ENCODE assay signal across 8 cellular contexts in the genomic region with DNA sequence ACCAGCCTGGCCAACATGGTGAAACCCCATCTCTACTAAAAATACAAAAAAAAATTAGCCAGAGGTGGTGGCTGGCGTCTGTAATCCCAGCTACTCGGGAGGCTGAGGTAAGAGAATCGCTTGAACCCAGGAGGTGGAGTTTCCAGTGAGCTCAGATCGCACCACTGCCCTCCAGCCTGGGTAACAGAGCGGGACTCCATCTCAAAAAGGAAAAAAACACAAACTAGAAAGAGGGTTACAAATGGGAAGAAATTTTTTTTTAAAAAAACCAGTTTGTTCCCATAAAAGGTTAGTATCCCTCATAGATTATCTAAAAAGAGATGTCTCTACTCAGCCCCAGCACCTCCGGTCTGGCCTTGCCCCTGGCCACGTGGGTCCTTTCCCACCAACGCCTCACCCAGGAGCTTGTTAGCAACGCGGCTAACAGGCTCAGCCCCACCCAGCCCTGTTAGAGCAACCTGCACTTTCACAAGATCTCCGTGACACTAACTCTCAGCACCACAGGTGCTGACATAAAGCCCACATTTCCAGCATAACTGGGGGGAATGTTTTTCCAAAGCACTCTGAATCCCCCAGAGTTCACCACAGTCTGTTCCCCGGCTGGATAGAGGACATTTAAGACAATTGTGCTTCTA. TPM values are rescaled to one million over a fixed set of nuclear protein-coding genes. Genes with fewer than 3 reads are reported as not detected.
DNase-seq lines count a peak whose midpoint lies in the region; ATAC-seq, FAIRE-seq and TF ChIP-seq lines count a peak whose summit lies in the region.

No MANE protein-coding gene starts in this region.

- no peaks in the 10 kb centered on the region for H3K9me3 Mint-ChIP-seq in activated T-helper 17 cell treated with anti-CD3 and anti-CD28 coated beads, Interleukin-2, amount 50 U/mL, for 72 hours
- no peaks in the 10 kb centered on the region for H3K9me3 Mint-ChIP-seq in stimulated activated naive CD8-positive, alpha-beta T cell treated with anti-CD3 and anti-CD28 coated beads, Interleukin-15, Interleukin-2, amounts not matched to agents 100 ng/mL and 50 ng/mL, for 24 hours

- H3K4me3 Mint-ChIP-seq in activated T-helper 17 cell treated with anti-CD3 and anti-CD28 coated beads, Interleukin-2, amount 50 U/mL, for 72 hours, result peak overlapping the region; percentile 69
- H3K4me3 Mint-ChIP-seq in stimulated activated naive CD8-positive, alpha-beta T cell treated with anti-CD3 and anti-CD28 coated beads, Interleukin-15, Interleukin-2, amounts not matched to agents 100 ng/mL and 50 ng/mL, for 24 hours, result peak overlapping the region; percentile 63

- H3K4me3 ChIP-seq in kidney (ENCODE audit: low read length in 2 of 2), result peak overlapping the region; percentile 69 to 78

- no peak for TF ChIP-seq CTCF in kidney (IDR thresholded peaks at IDR 0.05; ENCODE audit: borderline replicate concordance, extremely low read depth, insufficient read depth)

- H3K4me1 Mint-ChIP-seq in activated T-helper 17 cell treated with anti-CD3 and anti-CD28 coated beads, Interleukin-2, amount 50 U/mL, for 72 hours, result no peaks in the 10 kb centered on the region
- peaks cover 13% of the 10 kb centered on the region for H3K4me1 Mint-ChIP-seq in stimulated activated naive CD8-positive, alpha-beta T cell treated with anti-CD3 and anti-CD28 coated beads, Interleukin-15, Interleukin-2, amounts not matched to agents 100 ng/mL and 50 ng/mL, for 24 hours (ENCODE audit: low read depth)

- H3K27ac ChIP-seq in kidney (ENCODE audit: low read depth in 2 of 2, low read length in 2 of 2), result no peak overlapping the region

- H3K36me3 ChIP-seq in kidney (ENCODE audit: control insufficient read depth in 1 of 2, insufficient read depth in 2 of 2, low read length in 2 of 2), result no peaks in the 10 kb centered on the region

- intact Hi-C loops in kidney (cut with DNase I), result no loop called here

- no peak overlapping the region for H3K27ac Mint-ChIP-seq in activated T-helper 17 cell treated with anti-CD3 and anti-CD28 coated beads, Interleukin-2, amount 50 U/mL, for 72 hours
- H3K27ac Mint-ChIP-seq in stimulated activated naive CD8-positive, alpha-beta T cell treated with anti-CD3 and anti-CD28 coated beads, Interleukin-15, Interleukin-2, amounts not matched to agents 100 ng/mL and 50 ng/mL, for 24 hours, result no peak overlapping the region

- ATAC-seq in activated T-helper 17 cell treated with anti-CD3 and anti-CD28 coated beads, Interleukin-2, amount 50 U/mL, for 72 hours (replicated peaks), result peak; percentile 68
- ATAC-seq in HG02588 (IDR thresholded peaks at IDR 0.05; ENCODE audit: unreplicated experiment), result no peak
- ATAC-seq in GM21717 (IDR thresholded peaks at IDR 0.05; ENCODE audit: unreplicated experiment), result no peak

- no peak for FAIRE-seq in kidney (lab: Jason Lieb, UNC)

- peak; percentile 76 for DNase-seq in 8988T
- DNase-seq in HT1080 (ENCODE audit: low read depth), result peak; percentile 36
- peak; percentile 86 for DNase-seq in kidney
- no peak for DNase-seq in NCI-H2029 treated with DMSO at 0.1 percent for 48 hours (lab: John Stamatoyannopoulos, UW)

- H3K27me3 Mint-ChIP-seq in activated T-helper 17 cell treated with anti-CD3 and anti-CD28 coated beads, Interleukin-2, amount 50 U/mL, for 72 hours, result peaks cover 27% of the 10 kb centered on the region
- H3K27me3 Mint-ChIP-seq in stimulated activated naive CD8-positive, alpha-beta T cell treated with anti-CD3 and anti-CD28 coated beads, Interleukin-15, Interleukin-2, amounts not matched to agents 100 ng/mL and 50 ng/mL, for 24 hours, result peaks cover 42% of the 10 kb centered on the region

- H3K9ac ChIP-seq in kidney (ENCODE audit: low read length in 2 of 2), result peak overlapping the region; percentile 68 to 83

- peaks cover 0 to 7% of the 10 kb centered on the region in 2 donors for H3K4me1 ChIP-seq in kidney (ENCODE audit: control insufficient read depth in 1 of 2, insufficient read depth in 1 of 2, low read depth in 1 of 2, low read length in 2 of 2)

- no peaks in the 10 kb centered on the region for H3K9me3 ChIP-seq in kidney (ENCODE audit: control insufficient read depth in 1 of 2, low read length in 2 of 2)

- no peaks in the 10 kb centered on the region for H3K36me3 Mint-ChIP-seq in activated T-helper 17 cell treated with anti-CD3 and anti-CD28 coated beads, Interleukin-2, amount 50 U/mL, for 72 hours (ENCODE audit: low read depth)
- H3K36me3 Mint-ChIP-seq in stimulated activated naive CD8-positive, alpha-beta T cell treated with anti-CD3 and anti-CD28 coated beads, Interleukin-15, Interleukin-2, amounts not matched to agents 100 ng/mL and 50 ng/mL, for 24 hours (ENCODE audit: low read depth), result no peaks in the 10 kb centered on the region

RNA-seq across cellular contexts. Expression of gene DMKN, which starts 4.3 kb away (rescaled TPM):
- total RNA-seq in HT1080 (2014; rRNA removed; shearing (Covaris generic)), result 34.4 and 53.0 TPM in 2 replicates
- 35.2 and 55.6 TPM in 2 replicates for polyA plus RNA-seq in HT1080 (2015; cell fraction: cytosol; rRNA removed)
- 52.2 and 53.7 TPM in 2 replicates for polyA plus RNA-seq in HT1080 (2015; cell fraction: nucleus; rRNA removed)
- total RNA-seq in activated T-helper 17 cell treated with anti-CD3 and anti-CD28 coated beads, Interleukin-2, amount 50 U/mL, for 72 hours, result 1 to 10 TPM in 1 of 2 donors, under 1 TPM in 1; 0.11 to 1.7 TPM
- total RNA-seq in kidney, result 150 TPM
- 137 TPM for polyA plus RNA-seq in kidney (ENCODE audit: insufficient read depth, low read depth, low replicate concordance)

RNA-seq across cellular contexts. Expression of gene KRTDAP, which starts 18.9 kb away (rescaled TPM):
- not detected in 2 replicates for total RNA-seq in HT1080 (2014; rRNA removed; shearing (Covaris generic))
- polyA plus RNA-seq in HT1080 (2015; cell fraction: cytosol; rRNA removed), result not detected in 2 replicates
- not detected in 2 replicates for polyA plus RNA-seq in HT1080 (2015; cell fraction: nucleus; rRNA removed)
- total RNA-seq in activated T-helper 17 cell treated with anti-CD3 and anti-CD28 coated beads, Interleukin-2, amount 50 U/mL, for 72 hours, result not detected
- total RNA-seq in kidney, result not detected
- not detected for polyA plus RNA-seq in kidney (ENCODE audit: insufficient read depth, low read depth, low replicate concordance)

RNA-seq across cellular contexts. Expression of gene SBSN, which starts 19.0 kb away (rescaled TPM):
- 3.0 and 14.9 TPM in 2 replicates for total RNA-seq in HT1080 (2014; rRNA removed; shearing (Covaris generic))
- polyA plus RNA-seq in HT1080 (2015; cell fraction: cytosol; rRNA removed), result 4.9 and 5.6 TPM in 2 replicates
- polyA plus RNA-seq in HT1080 (2015; cell fraction: nucleus; rRNA removed), result 7.0 and 7.6 TPM in 2 replicates
- not detected for total RNA-seq in activated T-helper 17 cell treated with anti-CD3 and anti-CD28 coated beads, Interleukin-2, amount 50 U/mL, for 72 hours
- not detected for total RNA-seq in kidney
- polyA plus RNA-seq in kidney (ENCODE audit: insufficient read depth, low read depth, low replicate concordance), result not detected

RNA-seq across cellular contexts. Expression of gene GAPDHS, which starts 24.1 kb away (rescaled TPM):
- not detected in 2 replicates for total RNA-seq in HT1080 (2014; rRNA removed; shearing (Covaris generic))
- polyA plus RNA-seq in HT1080 (2015; cell fraction: cytosol; rRNA removed), result not detected in 2 replicates
- not detected in 2 replicates for polyA plus RNA-seq in HT1080 (2015; cell fraction: nucleus; rRNA removed)
- total RNA-seq in activated T-helper 17 cell treated with anti-CD3 and anti-CD28 coated beads, Interleukin-2, amount 50 U/mL, for 72 hours, result not detected
- not detected for total RNA-seq in kidney
- not detected for polyA plus RNA-seq in kidney (ENCODE audit: insufficient read depth, low read depth, low replicate concordance)

RNA-seq across cellular contexts. Expression of gene TMEM147, which starts 36.3 kb away (rescaled TPM):
- 162 and 178 TPM in 2 replicates for total RNA-seq in HT1080 (2014; rRNA removed; shearing (Covaris generic))
- polyA plus RNA-seq in HT1080 (2015; cell fraction: cytosol; rRNA removed), result 113 and 129 TPM in 2 replicates
- 55.8 and 61.4 TPM in 2 replicates for polyA plus RNA-seq in HT1080 (2015; cell fraction: nucleus; rRNA removed)
- 10 to 100 TPM; 45.0 to 74.1 TPM for total RNA-seq in activated T-helper 17 cell treated with anti-CD3 and anti-CD28 coated beads, Interleukin-2, amount 50 U/mL, for 72 hours
- 76.9 TPM for total RNA-seq in kidney
- polyA plus RNA-seq in kidney (ENCODE audit: insufficient read depth, low read depth, low replicate concordance), result 233 TPM

Comparison
In these comparisons a context has a peak if more than half of its experiments do, and no peak if none do; other contexts are left out.
1. RNA of gene DMKN, which starts 4.3 kb away (total RNA-seq): 150 TPM in kidney (single experiment) and 34.4 to 53.0 TPM in HT1080; 0.11 to 1.7 TPM in activated T-helper 17 cell treated with anti-CD3 and anti-CD28 coated beads, Interleukin-2, amount 50 U/mL, for 72 hours; every median in the first group is over 10 times any median in the second.